In the genomic region with DNA sequence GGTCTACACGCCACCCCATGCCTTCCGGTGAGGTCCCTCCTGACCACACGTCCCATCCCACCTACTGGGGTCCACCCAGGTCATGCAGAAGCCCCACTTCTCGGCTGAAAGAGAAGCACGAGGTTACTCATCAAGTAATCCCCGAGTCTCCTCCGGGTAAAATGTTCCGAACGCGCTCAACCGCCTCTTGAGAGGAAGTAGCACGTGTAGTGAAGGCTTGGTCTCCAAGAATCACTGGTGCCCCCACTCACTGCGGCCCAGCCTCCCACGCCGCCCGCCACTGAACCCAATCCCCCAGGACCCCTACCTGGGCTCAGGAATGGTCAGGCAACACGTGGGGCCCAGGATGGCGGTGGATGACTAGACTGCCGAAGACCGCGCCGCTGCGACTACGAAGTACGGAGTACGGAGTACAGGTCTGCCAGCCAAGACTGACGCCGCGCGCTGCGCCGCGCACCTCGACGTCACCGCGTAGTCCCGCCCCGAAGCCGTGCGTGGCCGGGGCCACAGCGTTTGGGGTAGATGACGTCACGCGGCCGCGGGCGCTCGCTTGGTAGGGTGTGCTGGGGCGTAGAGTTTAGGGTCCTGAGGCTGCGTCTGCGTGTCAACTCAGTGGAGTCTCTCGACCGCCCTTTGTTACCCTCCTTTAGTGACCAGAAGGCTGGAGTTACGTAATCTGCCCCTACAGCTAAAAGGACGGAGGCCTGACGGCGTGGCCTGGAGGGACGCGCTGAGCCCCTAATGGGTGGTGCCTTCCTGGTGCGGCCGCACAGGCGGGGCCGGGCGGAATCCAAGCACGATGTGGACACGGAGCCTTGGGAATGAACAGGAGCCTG, we compare ENCODE assay signal across 8 cellular contexts.
A peak's percentile ranks its signal among the peaks of the same experiment; 100 is the strongest.
DNase-seq lines count a peak whose midpoint lies in the region; ATAC-seq and TF ChIP-seq lines count a peak whose summit lies in the region.

No MANE protein-coding gene starts in this region.

- H3F3A ChIP-seq in DOHH2 (ENCODE audit: control insufficient read depth, insufficient read depth), result peaks cover 46% of the 10 kb centered on the region

- POLR2A ChIA-PET in RWPE1 (lab: Yijun Ruan, JAX; ENCODE audit: low non-redundant PET), result interaction anchor here (0.6 to 1.1 kb wide), 3 partner anchors 47 to 142 kb away, joined by 3 to 6 read pairs (median 3); no protein-coding TSS in a partner anchor

- H3K36me3 ChIP-seq in DOHH2 (ENCODE audit: control insufficient read depth, low read length), result peaks cover 50% of the 10 kb centered on the region
- H3K36me3 ChIP-seq in KOPT-K1 (ENCODE audit: insufficient read depth, low read length), result peaks cover 49% of the 10 kb centered on the region

- peaks cover 32% of the 10 kb centered on the region for H4K20me1 ChIP-seq in DOHH2 (ENCODE audit: control insufficient read depth, insufficient read depth, low read depth, low read length)

- H3K4me1 ChIP-seq in DOHH2 (ENCODE audit: control insufficient read depth, low read length), result peaks cover 74% of the 10 kb centered on the region

- peak overlapping the region; percentile 97 for H3K4me3 Mint-ChIP-seq in nephron progenitor cell
- H3K4me3 Mint-ChIP-seq in stimulated activated naive CD8-positive, alpha-beta T cell treated with anti-CD3 and anti-CD28 coated beads, Interleukin-15, Interleukin-2, amounts not matched to agents 100 ng/mL and 50 ng/mL, for 24 hours, result peak overlapping the region; percentile 99

- no peak for TF ChIP-seq CTCF in DOHH2 (IDR thresholded peaks at IDR 0.05; ENCODE audit: low read depth, low read length, poor library complexity, severe bottlenecking)
- no peak for TF ChIP-seq CTCF in RWPE1 (conservative IDR thresholded peaks at IDR 0.05; ENCODE audit: low read depth)
- TF ChIP-seq CTCF in nephron progenitor cell (IDR thresholded peaks at IDR 0.05), result no peak

- H3K27me3 Mint-ChIP-seq in nephron progenitor cell (ENCODE audit: low read depth, poor library complexity), result peaks cover 6% of the 10 kb centered on the region
- H3K27me3 Mint-ChIP-seq in stimulated activated naive CD8-positive, alpha-beta T cell treated with anti-CD3 and anti-CD28 coated beads, Interleukin-15, Interleukin-2, amounts not matched to agents 100 ng/mL and 50 ng/mL, for 24 hours, result no peaks in the 10 kb centered on the region

- peaks cover 46% of the 10 kb centered on the region for H3K36me3 Mint-ChIP-seq in nephron progenitor cell (ENCODE audit: low read depth)
- peaks cover 56% of the 10 kb centered on the region for H3K36me3 Mint-ChIP-seq in stimulated activated naive CD8-positive, alpha-beta T cell treated with anti-CD3 and anti-CD28 coated beads, Interleukin-15, Interleukin-2, amounts not matched to agents 100 ng/mL and 50 ng/mL, for 24 hours (ENCODE audit: low read depth)

- peak overlapping the region; percentile 94 for H3K27ac ChIP-seq in DOHH2 (ENCODE audit: low read depth, low read length)
- H3K27ac ChIP-seq in KOPT-K1 (ENCODE audit: low read depth, low read length, poor library complexity, severe bottlenecking), result peak overlapping the region; percentile 95
- H3K27ac ChIP-seq in RWPE1, result peak overlapping the region; percentile 87

- DNase-seq in RWPE1 (ENCODE audit: low spot score) (peak; percentile 88), fibroblast of the conjunctiva (ENCODE audit: low read depth) (peak; percentile 88), nephron progenitor cell (peak; percentile 94)
- peak; percentile 90 for DNase-seq in activated effector memory CD4-positive, alpha-beta T cell treated with Interleukin-2 at 50 U/mL for 16 hours

- H3K4me3 ChIP-seq in DOHH2 (ENCODE audit: low read length), result peak overlapping the region; percentile 97

- peak overlapping the region; percentile 100 for H3K27ac Mint-ChIP-seq in nephron progenitor cell
- peak overlapping the region; percentile 100 for H3K27ac Mint-ChIP-seq in stimulated activated naive CD8-positive, alpha-beta T cell treated with anti-CD3 and anti-CD28 coated beads, Interleukin-15, Interleukin-2, amounts not matched to agents 100 ng/mL and 50 ng/mL, for 24 hours

- no peaks in the 10 kb centered on the region for H3K9me2 ChIP-seq in DOHH2 (replicated peaks; ENCODE audit: control insufficient read depth, low read length)

- peaks cover 47% of the 10 kb centered on the region for H3K4me1 Mint-ChIP-seq in nephron progenitor cell
- H3K4me1 Mint-ChIP-seq in stimulated activated naive CD8-positive, alpha-beta T cell treated with anti-CD3 and anti-CD28 coated beads, Interleukin-15, Interleukin-2, amounts not matched to agents 100 ng/mL and 50 ng/mL, for 24 hours (ENCODE audit: low read depth), result peaks cover 63% of the 10 kb centered on the region

- peak; percentile 94 for ATAC-seq in GM21825 (IDR thresholded peaks at IDR 0.05; ENCODE audit: unreplicated experiment)

- H3K79me2 ChIP-seq in DOHH2 (ENCODE audit: control insufficient read depth, low read length), result peaks cover 64% of the 10 kb centered on the region

- no peaks in the 10 kb centered on the region for H3K9me3 Mint-ChIP-seq in nephron progenitor cell
- no peaks in the 10 kb centered on the region for H3K9me3 Mint-ChIP-seq in stimulated activated naive CD8-positive, alpha-beta T cell treated with anti-CD3 and anti-CD28 coated beads, Interleukin-15, Interleukin-2, amounts not matched to agents 100 ng/mL and 50 ng/mL, for 24 hours

- CTCF ChIA-PET in RWPE1 (lab: Yijun Ruan, JAX), result interaction anchor here (1.0 kb wide), 1 partner anchor 150 kb away, joined by 3 read pairs; no protein-coding TSS in a partner anchor

- H3K4me2 ChIP-seq in DOHH2 (ENCODE audit: low read length), result peak overlapping the region; percentile 97

- H3K9me3 ChIP-seq in DOHH2 (ENCODE audit: control insufficient read depth, insufficient read depth, low read length) (no peaks in the 10 kb centered on the region), KOPT-K1 (ENCODE audit: insufficient read depth, low read length, poor library complexity, severe bottlenecking) (no peaks in the 10 kb centered on the region)

- H3K27me3 ChIP-seq in DOHH2 (ENCODE audit: control insufficient read depth, low read length), result peaks cover 3% of the 10 kb centered on the region; the same call in 1 of the 2 replicates

Comparison
In these comparisons a context has a peak if more than half of its experiments do, and no peak if none do; other contexts are left out.
1. Peak in every context shown above with its lines: DNase-seq, ATAC-seq, H3K4me3 ChIP-seq and H3K27ac ChIP-seq.